8 cellular contexts compared by ENCODE assay signal in genomic region chr18:7298149-7298548, GRCh38.
"Had no signal": no experiment of that assay in that cellular context is flagged by ENCODE, and none has a peak within 500 bp of the region (broad histone marks: within the 10 kb centered on the region; RNA-seq: fewer than 3 reads in every experiment).

No MANE protein-coding gene starts in this region.

- ATAC-seq: GM12878 had no signal

- H3K4me3 ChIP-seq: GM12878 had no signal

- DNase-seq: GDM1, GF-D8 had no signal

- FAIRE-seq: G401.6, GM12878, GM12891, GM12892, GM18507, GM19239 had no signal
